18 cellular contexts compared by ENCODE assay signal in the genomic region with DNA sequence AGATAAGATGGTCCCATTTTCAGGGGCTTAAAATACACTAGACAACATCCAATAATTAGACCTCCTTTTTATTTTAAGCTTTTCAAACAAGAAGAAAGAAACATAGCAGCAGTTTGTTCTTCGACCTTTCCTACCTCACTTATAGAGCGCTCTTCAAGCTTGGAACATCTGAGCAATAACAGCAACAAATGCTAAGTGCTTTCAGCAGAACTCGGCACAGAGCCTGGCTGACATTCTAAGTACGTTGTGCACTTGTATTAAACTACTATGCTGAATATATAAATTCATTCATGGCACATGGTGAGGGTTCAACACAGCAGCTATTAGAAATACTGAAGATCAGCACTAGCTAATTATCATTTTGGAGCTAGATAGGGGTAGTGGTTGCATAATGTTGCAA.
DNase-seq lines count a peak whose midpoint lies in the region; ATAC-seq, FAIRE-seq and TF ChIP-seq lines count a peak whose summit lies in the region.
"Had no signal": no experiment of that assay in that cellular context is flagged by ENCODE, and none has a peak within 500 bp of the region (broad histone marks: within the 10 kb centered on the region; RNA-seq: fewer than 3 reads in every experiment).

No MANE protein-coding gene starts in this region.

- TF ChIP-seq CTCF in left ventricle myocardium inferior (IDR thresholded peaks at IDR 0.05; ENCODE audit: borderline replicate concordance) (no peak), pancreas (IDR thresholded peaks at IDR 0.05) (no peak)

- DNase-seq in Ammon's horn (ENCODE audit: low spot score) (peak; percentile 45), ecto neural progenitor cell (ENCODE audit: low spot score) (peak; percentile 1), left ventricle myocardium inferior (peak; percentile 54), pancreas (no peak), HCEC 1CT (no peak), cortex of kidney (lab: John Stamatoyannopoulos, UW) (no peak), globus pallidus (ENCODE audit: low spot score) (no peak)
- DNase-seq in stimulated activated CD4-positive, alpha-beta T cell treated with anti-CD3 and anti-CD28 coated beads, Interleukin-12 subunit alpha, Interleukin-12 subunit beta, amount 100 ng/mL, for 4 hours: no peak
- DNase-seq: ACHN; Caco-2; CD4-positive, alpha-beta T cell; GOT3; H7 had no signal

- H3K4me3 ChIP-seq in left ventricle myocardium inferior (no peak overlapping the region), pancreas (no peak overlapping the region)

- no peaks in the 10 kb centered on the region for H3K9me3 ChIP-seq in left ventricle myocardium inferior (replicated peaks)
- no peaks in the 10 kb centered on the region for H3K9me3 ChIP-seq in pancreas
- H3K9me3 ChIP-seq: Caco-2 had no signal

- H3K36me3 ChIP-seq in left ventricle myocardium inferior: no peaks in the 10 kb centered on the region
- H3K36me3 ChIP-seq in pancreas: no peaks in the 10 kb centered on the region

- H3K27ac ChIP-seq in left ventricle myocardium inferior (replicated peaks) (peak overlapping the region; percentile 84), pancreas (no peak overlapping the region)
- H3K27ac ChIP-seq: C4-2B had no signal

- peak; percentile 9 for FAIRE-seq in pancreas (lab: Jason Lieb, UNC)
- FAIRE-seq: A204.1, D721Med, G401.6, HepG2 had no signal

- ATAC-seq in pancreas: no peak
- ATAC-seq: HepG2 had no signal

- WGBS in pancreas, 2 donors: 70 to 75% methylated on average over 4 of the region's 4 CpGs

- no peaks in the 10 kb centered on the region for H3K27me3 ChIP-seq in left ventricle myocardium inferior (ENCODE audit: low read depth)
- no peaks in the 10 kb centered on the region for H3K27me3 ChIP-seq in pancreas

- H3K4me1 ChIP-seq in left ventricle myocardium inferior: peaks cover 60% of the 10 kb centered on the region
- no peaks in the 10 kb centered on the region for H3K4me1 ChIP-seq in pancreas
- H3K4me1 ChIP-seq: Caco-2 had no signal

- intact Hi-C loops in left ventricle myocardium inferior (cut with micrococcal nuclease): no loop called here
- intact Hi-C loops in pancreas (cut with DNase I): no loop called here

Comparison
In these comparisons a context has a peak if more than half of its experiments do, and no peak if none do; other contexts are left out.
1. DNase-seq: peak in Ammon's horn (single experiment), ecto neural progenitor cell (single experiment) and left ventricle myocardium inferior (single experiment); none in pancreas (0 of 6), stimulated activated CD4-positive, alpha-beta T cell treated with anti-CD3 and anti-CD28 coated beads, Interleukin-12 subunit alpha, Interleukin-12 subunit beta, amount 100 ng/mL, for 4 hours (single experiment), HCEC 1CT (single experiment), cortex of kidney (single experiment) and globus pallidus (single experiment).